Comparison of ENCODE assay signal across 1 cellular context in genomic region chr17:19003543-19003965, GRCh38.
TF ChIP-seq lines count a peak whose summit lies in the region.

No MANE protein-coding gene starts in this region.

TF ChIP-seq in HEK293, 187 proteins besides CTCF, POLR2A, EP300 and RAD21 (continued from another document):
- TF ChIP-seq ZNF18 (tag by site-specific recombination; IDR thresholded peaks at IDR 0.05): no peak
- TF ChIP-seq ZNF155 (tag by site-specific recombination; IDR thresholded peaks at IDR 0.05): no peak
- no peak for TF ChIP-seq ZNF292 (tag by site-specific recombination; IDR thresholded peaks at IDR 0.05; ENCODE audit: borderline replicate concordance, low read depth)
- no peak for TF ChIP-seq KLF10 (tag by site-specific recombination; IDR thresholded peaks at IDR 0.05)
- no peak for TF ChIP-seq GLIS1 (tag by site-specific recombination; IDR thresholded peaks at IDR 0.05)
